2 cellular contexts compared by ENCODE assay signal in the genomic region with DNA sequence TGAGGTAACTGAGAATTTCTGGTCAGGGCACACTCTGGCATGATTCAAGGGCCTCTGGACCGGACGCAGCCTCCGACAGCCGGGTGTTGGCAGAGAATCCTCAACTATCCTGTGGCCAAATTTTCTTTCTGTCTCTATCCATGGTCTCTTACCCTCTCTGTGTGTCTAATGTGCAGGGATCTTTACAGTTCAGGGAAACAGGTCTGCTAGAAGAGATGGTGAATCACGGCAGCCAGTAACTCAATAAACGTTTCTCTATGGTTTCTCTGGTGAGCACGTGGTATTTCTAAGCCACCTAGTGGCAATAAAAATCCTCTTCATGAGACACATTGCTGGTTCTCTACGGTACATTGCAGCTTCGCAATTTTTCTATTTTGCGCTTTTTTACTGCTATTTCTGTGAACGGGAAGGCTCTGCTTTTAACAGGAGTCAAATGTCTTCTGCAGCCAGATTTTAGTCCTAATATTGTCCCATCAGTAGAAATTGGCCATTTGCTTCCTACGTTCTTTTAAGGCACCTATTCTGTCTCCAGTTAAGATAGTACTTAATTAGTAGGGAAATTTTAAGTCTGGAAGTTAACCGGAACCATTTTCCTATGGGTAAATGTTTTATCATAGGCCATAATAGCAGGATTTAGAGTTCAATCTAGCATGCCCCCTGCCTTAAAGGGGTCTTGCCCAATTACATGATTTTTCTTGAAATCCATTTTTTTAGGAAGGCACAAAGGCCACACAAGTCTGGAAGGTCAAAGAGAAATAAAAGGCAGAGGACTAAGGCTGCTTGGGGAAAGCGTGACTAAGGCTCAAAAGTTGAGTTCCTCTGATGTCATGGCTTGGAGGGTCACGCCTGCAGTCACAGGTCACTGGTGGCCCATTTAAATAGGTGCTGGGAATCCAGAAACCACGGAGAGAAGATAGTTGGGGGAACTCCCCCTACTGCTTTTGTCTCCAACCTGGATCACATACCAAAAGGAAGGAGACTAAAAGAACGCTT.
TF ChIP-seq lines count a peak whose summit lies in the region.

No MANE protein-coding gene starts in this region.

TF ChIP-seq in HEK293T, 16 proteins besides CTCF, POLR2A, EP300 and RAD21:
- peak; percentile 91 for TF ChIP-seq L3MBTL2 (conservative IDR thresholded peaks at IDR 0.05)
- no peak for TF ChIP-seq FOXA1 (IDR thresholded peaks at IDR 0.05)
- no peak for TF ChIP-seq CTBP1 (IDR thresholded peaks at IDR 0.05; ENCODE audit: borderline replicate concordance)
- TF ChIP-seq BHLHE40 (IDR thresholded peaks at IDR 0.05; ENCODE audit: borderline replicate concordance), result no peak
TF ChIP-seq in HEK293T: peak in this region for 1.

TF ChIP-seq in HepG2, 621 proteins besides CTCF, POLR2A, EP300 and RAD21 (continues in another document):
- TF ChIP-seq CREB1 (IDR thresholded peaks at IDR 0.05) (0 out of 2 replicates have a peak, but pooled peaks have one; percentile 31), CREB1 (CRISPR knock-in tag; IDR thresholded peaks at IDR 0.05) (no peak), KAT8 (CRISPR knock-in tag; IDR thresholded peaks at IDR 0.05) (no peak), KAT7 (CRISPR knock-in tag; IDR thresholded peaks at IDR 0.05; ENCODE audit: borderline replicate concordance) (no peak), MYC (CRISPR knock-in tag; IDR thresholded peaks at IDR 0.05; ENCODE audit: borderline replicate concordance) (peak; percentile 26; the same call in 1 of the 2 replicates), MED1 (CRISPR knock-in tag; IDR thresholded peaks at IDR 0.05) (0 out of 2 replicates have a peak, but pooled peaks have one; percentile 28), TCF7L2 (IDR thresholded peaks at IDR 0.05; ENCODE audit: low read depth, low read length) (no peak), ZNF790 (CRISPR knock-in tag; IDR thresholded peaks at IDR 0.05; ENCODE audit: borderline replicate concordance) (no peak), SYNCRIP (IDR thresholded peaks at IDR 0.05; ENCODE audit: insufficient read depth, low read depth, low read length) (no peak), SOX5 (CRISPR knock-in tag; IDR thresholded peaks at IDR 0.05; ENCODE audit: borderline replicate concordance) (0 out of 2 replicates have a peak, but pooled peaks have one; percentile 17), ZNF24 (IDR thresholded peaks at IDR 0.05) (0 out of 2 replicates have a peak, but pooled peaks have one; percentile 14), ELF3 (CRISPR knock-in tag; IDR thresholded peaks at IDR 0.05) (0 out of 2 replicates have a peak, but pooled peaks have one; percentile 23), ERF (CRISPR knock-in tag; IDR thresholded peaks at IDR 0.05) (peak; percentile 36; the same call in 1 of the 2 replicates), IRF2 (CRISPR knock-in tag; IDR thresholded peaks at IDR 0.05) (0 out of 2 replicates have a peak, but pooled peaks have one; percentile 31), SMAD3 (CRISPR knock-in tag; IDR thresholded peaks at IDR 0.05) (peak; percentile 18; the same call in 1 of the 2 replicates), BHLHE40 (IDR thresholded peaks at IDR 0.05; ENCODE audit: low read length) (peak; percentile 48; the same call in 1 of the 2 replicates), SUZ12 (IDR thresholded peaks at IDR 0.05; ENCODE audit: low read depth, low read length) (no peak), CAMTA2 (CRISPR knock-in tag; IDR thresholded peaks at IDR 0.05; ENCODE audit: borderline replicate concordance) (no peak), ZNF264 (CRISPR knock-in tag; IDR thresholded peaks at IDR 0.05) (0 out of 2 replicates have a peak, but pooled peaks have one; percentile 21), ZNF468 (CRISPR knock-in tag; IDR thresholded peaks at IDR 0.05) (no peak), KLF9 (CRISPR knock-in tag; IDR thresholded peaks at IDR 0.05; ENCODE audit: low read depth) (no peak), ETV6 (CRISPR knock-in tag; conservative IDR thresholded peaks at IDR 0.05) (no peak), FOSL2 (CRISPR knock-in tag; IDR thresholded peaks at IDR 0.05) (peak; percentile 39; the same call in 1 of the 2 replicates), STAG1 (CRISPR knock-in tag; IDR thresholded peaks at IDR 0.05) (peak; percentile 61), CENPT (CRISPR knock-in tag; IDR thresholded peaks at IDR 0.05; ENCODE audit: low read depth) (no peak), GFI1 (CRISPR knock-in tag; IDR thresholded peaks at IDR 0.05; ENCODE audit: borderline replicate concordance) (peak; percentile 74), GATAD2A (CRISPR knock-in tag; IDR thresholded peaks at IDR 0.05) (peak; percentile 50; the same call in 1 of the 2 replicates), ZNF629 (CRISPR knock-in tag; conservative IDR thresholded peaks at IDR 0.05) (0 out of 2 replicates have a peak, but pooled peaks have one; percentile 11), ESRRA (CRISPR knock-in tag; IDR thresholded peaks at IDR 0.05; ENCODE audit: low read depth) (0 out of 2 replicates have a peak, but pooled peaks have one; percentile 50)
- TF ChIP-seq, protein P1, sequence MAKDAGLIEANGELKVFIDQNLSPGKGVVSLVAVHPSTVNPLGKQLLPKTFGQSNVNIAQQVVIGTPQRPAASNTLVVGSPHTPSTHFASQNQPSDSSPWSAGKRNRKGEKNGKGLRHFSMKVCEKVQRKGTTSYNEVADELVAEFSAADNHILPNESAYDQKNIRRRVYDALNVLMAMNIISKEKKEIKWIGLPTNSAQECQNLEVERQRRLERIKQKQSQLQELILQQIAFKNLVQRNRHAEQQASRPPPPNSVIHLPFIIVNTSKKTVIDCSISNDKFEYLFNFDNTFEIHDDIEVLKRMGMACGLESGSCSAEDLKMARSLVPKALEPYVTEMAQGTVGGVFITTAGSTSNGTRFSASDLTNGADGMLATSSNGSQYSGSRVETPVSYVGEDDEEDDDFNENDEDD (CRISPR knock-in tag; IDR thresholded peaks at IDR 0.05; ENCODE audit: borderline replicate concordance), result peak; percentile 30; the same call in 1 of the 2 replicates
- TF ChIP-seq, protein P2, sequence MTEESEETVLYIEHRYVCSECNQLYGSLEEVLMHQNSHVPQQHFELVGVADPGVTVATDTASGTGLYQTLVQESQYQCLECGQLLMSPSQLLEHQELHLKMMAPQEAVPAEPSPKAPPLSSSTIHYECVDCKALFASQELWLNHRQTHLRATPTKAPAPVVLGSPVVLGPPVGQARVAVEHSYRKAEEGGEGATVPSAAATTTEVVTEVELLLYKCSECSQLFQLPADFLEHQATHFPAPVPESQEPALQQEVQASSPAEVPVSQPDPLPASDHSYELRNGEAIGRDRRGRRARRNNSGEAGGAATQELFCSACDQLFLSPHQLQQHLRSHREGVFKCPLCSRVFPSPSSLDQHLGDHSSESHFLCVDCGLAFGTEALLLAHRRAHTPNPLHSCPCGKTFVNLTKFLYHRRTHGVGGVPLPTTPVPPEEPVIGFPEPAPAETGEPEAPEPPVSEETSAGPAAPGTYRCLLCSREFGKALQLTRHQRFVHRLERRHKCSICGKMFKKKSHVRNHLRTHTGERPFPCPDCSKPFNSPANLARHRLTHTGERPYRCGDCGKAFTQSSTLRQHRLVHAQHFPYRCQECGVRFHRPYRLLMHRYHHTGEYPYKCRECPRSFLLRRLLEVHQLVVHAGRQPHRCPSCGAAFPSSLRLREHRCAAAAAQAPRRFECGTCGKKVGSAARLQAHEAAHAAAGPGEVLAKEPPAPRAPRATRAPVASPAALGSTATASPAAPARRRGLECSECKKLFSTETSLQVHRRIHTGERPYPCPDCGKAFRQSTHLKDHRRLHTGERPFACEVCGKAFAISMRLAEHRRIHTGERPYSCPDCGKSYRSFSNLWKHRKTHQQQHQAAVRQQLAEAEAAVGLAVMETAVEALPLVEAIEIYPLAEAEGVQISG (CRISPR knock-in tag; IDR thresholded peaks at IDR 0.05), result peak; percentile 39; the same call in 1 of the 2 replicates
- TF ChIP-seq, protein P3, sequence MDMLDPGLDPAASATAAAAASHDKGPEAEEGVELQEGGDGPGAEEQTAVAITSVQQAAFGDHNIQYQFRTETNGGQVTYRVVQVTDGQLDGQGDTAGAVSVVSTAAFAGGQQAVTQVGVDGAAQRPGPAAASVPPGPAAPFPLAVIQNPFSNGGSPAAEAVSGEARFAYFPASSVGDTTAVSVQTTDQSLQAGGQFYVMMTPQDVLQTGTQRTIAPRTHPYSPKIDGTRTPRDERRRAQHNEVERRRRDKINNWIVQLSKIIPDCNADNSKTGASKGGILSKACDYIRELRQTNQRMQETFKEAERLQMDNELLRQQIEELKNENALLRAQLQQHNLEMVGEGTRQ (IDR thresholded peaks at IDR 0.05; ENCODE audit: low read depth, low read length), result peak; percentile 78
- TF ChIP-seq, protein P3 (CRISPR knock-in tag; IDR thresholded peaks at IDR 0.05; ENCODE audit: borderline replicate concordance), result peak; percentile 79; the same call in 1 of the 2 replicates
- TF ChIP-seq, protein P4, sequence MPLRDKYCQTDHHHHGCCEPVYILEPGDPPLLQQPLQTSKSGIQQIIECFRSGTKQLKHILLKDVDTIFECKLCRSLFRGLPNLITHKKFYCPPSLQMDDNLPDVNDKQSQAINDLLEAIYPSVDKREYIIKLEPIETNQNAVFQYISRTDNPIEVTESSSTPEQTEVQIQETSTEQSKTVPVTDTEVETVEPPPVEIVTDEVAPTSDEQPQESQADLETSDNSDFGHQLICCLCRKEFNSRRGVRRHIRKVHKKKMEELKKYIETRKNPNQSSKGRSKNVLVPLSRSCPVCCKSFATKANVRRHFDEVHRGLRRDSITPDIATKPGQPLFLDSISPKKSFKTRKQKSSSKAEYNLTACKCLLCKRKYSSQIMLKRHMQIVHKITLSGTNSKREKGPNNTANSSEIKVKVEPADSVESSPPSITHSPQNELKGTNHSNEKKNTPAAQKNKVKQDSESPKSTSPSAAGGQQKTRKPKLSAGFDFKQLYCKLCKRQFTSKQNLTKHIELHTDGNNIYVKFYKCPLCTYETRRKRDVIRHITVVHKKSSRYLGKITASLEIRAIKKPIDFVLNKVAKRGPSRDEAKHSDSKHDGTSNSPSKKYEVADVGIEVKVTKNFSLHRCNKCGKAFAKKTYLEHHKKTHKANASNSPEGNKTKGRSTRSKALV (CRISPR knock-in tag; IDR thresholded peaks at IDR 0.05), result 0 out of 2 replicates have a peak, but pooled peaks have one; percentile 33
- TF ChIP-seq, protein P5, sequence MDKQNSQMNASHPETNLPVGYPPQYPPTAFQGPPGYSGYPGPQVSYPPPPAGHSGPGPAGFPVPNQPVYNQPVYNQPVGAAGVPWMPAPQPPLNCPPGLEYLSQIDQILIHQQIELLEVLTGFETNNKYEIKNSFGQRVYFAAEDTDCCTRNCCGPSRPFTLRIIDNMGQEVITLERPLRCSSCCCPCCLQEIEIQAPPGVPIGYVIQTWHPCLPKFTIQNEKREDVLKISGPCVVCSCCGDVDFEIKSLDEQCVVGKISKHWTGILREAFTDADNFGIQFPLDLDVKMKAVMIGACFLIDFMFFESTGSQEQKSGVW (CRISPR knock-in tag; IDR thresholded peaks at IDR 0.05; ENCODE audit: borderline replicate concordance), result peak; percentile 64; the same call in 1 of the 2 replicates
- TF ChIP-seq, protein P6, sequence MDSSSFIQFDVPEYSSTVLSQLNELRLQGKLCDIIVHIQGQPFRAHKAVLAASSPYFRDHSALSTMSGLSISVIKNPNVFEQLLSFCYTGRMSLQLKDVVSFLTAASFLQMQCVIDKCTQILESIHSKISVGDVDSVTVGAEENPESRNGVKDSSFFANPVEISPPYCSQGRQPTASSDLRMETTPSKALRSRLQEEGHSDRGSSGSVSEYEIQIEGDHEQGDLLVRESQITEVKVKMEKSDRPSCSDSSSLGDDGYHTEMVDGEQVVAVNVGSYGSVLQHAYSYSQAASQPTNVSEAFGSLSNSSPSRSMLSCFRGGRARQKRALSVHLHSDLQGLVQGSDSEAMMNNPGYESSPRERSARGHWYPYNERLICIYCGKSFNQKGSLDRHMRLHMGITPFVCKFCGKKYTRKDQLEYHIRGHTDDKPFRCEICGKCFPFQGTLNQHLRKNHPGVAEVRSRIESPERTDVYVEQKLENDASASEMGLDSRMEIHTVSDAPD (CRISPR knock-in tag; IDR thresholded peaks at IDR 0.05), result 0 out of 2 replicates have a peak, but pooled peaks have one; percentile 41
- TF ChIP-seq, protein P7, sequence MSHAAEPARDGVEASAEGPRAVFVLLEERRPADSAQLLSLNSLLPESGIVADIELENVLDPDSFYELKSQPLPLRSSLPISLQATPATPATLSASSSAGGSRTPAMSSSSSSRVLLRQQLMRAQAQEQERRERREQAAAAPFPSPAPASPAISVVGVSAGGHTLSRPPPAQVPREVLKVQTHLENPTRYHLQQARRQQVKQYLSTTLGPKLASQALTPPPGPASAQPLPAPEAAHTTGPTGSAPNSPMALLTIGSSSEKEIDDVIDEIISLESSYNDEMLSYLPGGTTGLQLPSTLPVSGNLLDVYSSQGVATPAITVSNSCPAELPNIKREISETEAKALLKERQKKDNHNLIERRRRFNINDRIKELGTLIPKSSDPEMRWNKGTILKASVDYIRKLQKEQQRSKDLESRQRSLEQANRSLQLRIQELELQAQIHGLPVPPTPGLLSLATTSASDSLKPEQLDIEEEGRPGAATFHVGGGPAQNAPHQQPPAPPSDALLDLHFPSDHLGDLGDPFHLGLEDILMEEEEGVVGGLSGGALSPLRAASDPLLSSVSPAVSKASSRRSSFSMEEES (CRISPR knock-in tag; IDR thresholded peaks at IDR 0.05), result peak; percentile 83
- TF ChIP-seq, protein P8, sequence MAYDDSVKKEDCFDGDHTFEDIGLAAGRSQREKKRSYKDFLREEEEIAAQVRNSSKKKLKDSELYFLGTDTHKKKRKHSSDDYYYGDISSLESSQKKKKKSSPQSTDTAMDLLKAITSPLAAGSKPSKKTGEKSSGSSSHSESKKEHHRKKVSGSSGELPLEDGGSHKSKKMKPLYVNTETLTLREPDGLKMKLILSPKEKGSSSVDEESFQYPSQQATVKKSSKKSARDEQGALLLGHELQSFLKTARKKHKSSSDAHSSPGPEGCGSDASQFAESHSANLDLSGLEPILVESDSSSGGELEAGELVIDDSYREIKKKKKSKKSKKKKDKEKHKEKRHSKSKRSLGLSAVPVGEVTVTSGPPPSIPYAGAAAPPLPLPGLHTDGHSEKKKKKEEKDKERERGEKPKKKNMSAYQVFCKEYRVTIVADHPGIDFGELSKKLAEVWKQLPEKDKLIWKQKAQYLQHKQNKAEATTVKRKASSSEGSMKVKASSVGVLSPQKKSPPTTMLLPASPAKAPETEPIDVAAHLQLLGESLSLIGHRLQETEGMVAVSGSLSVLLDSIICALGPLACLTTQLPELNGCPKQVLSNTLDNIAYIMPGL (CRISPR knock-in tag; IDR thresholded peaks at IDR 0.05; ENCODE audit: borderline replicate concordance in 1 of 2, low read depth in 1 of 2), result peak; percentile 31 to 52; a peak in 2 of 4 replicates
- TF ChIP-seq, protein P9, sequence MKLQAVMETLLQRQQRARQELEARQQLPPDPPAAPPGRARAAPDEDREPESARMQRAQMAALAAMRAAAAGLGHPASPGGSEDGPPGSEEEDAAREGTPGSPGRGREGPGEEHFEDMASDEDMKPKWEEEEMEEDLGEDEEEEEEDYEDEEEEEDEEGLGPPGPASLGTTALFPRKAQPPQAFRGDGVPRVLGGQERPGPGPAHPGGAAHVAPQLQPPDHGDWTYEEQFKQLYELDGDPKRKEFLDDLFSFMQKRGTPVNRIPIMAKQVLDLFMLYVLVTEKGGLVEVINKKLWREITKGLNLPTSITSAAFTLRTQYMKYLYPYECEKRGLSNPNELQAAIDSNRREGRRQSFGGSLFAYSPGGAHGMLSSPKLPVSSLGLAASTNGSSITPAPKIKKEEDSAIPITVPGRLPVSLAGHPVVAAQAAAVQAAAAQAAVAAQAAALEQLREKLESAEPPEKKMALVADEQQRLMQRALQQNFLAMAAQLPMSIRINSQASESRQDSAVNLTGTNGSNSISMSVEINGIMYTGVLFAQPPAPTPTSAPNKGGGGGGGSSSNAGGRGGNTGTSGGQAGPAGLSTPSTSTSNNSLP (IDR thresholded peaks at IDR 0.05; ENCODE audit: low read depth, low read length), result peak; percentile 73; the same call in 1 of the 2 replicates
